16 cellular contexts compared by ENCODE assay signal in genomic region chr18:79456105-79456980, GRCh38.
"Had no signal": no experiment of that assay in that cellular context is flagged by ENCODE, and none has a peak within 500 bp of the region (broad histone marks: within the 10 kb centered on the region; RNA-seq: fewer than 3 reads in every experiment).

No MANE protein-coding gene starts in this region.

- H3K36me3 ChIP-seq: brain microvascular endothelial cell, colonic mucosa had no signal

- H3K27ac Mint-ChIP-seq: activated CD4-positive, alpha-beta memory T cell treated with anti-CD3 and anti-CD28 coated beads for 36 hours; natural killer cell; type B pancreatic cell had no signal

- H3K4me2 ChIP-seq: hepatocyte had no signal

- H3K4me1 ChIP-seq: colonic mucosa had no signal

- H2AFZ ChIP-seq: hepatocyte had no signal

- H3K36me3 Mint-ChIP-seq: natural killer cell, type B pancreatic cell had no signal

- ATAC-seq: foreskin keratinocyte, natural killer cell had no signal

- H3K4me3 Mint-ChIP-seq: activated CD4-positive, alpha-beta memory T cell treated with anti-CD3 and anti-CD28 coated beads for 36 hours; natural killer cell; stimulated activated naive CD8-positive, alpha-beta T cell treated with anti-CD3 and anti-CD28 coated beads, Interleukin-15, amount 100 ng/mL, for 72 hours; type B pancreatic cell had no signal

- H3K27me3 Mint-ChIP-seq: activated CD4-positive, alpha-beta memory T cell treated with anti-CD3 and anti-CD28 coated beads for 36 hours; stimulated activated naive CD8-positive, alpha-beta T cell treated with anti-CD3 and anti-CD28 coated beads, Interleukin-15, amount 100 ng/mL, for 72 hours; type B pancreatic cell had no signal

- H3K9me3 ChIP-seq: colonic mucosa, spleen had no signal

- DNase-seq: activated CD4-positive, alpha-beta memory T cell treated with anti-CD3 and anti-CD28 coated beads for 36 hours; activated effector memory CD4-positive, alpha-beta T cell treated with anti-CD3 and anti-CD28 coated beads, Interleukin-2, amount 50 U/mL, for 16 hours; activated T-cell treated with anti-CD3 and anti-CD28 coated beads, Interleukin-2, amount 50 U/mL, for 1 hour; anterior cingulate cortex; brain microvascular endothelial cell; central memory CD4-positive, alpha-beta T cell; colonic mucosa; foreskin keratinocyte; mesendoderm; natural killer cell; retina; spleen; stimulated activated naive CD8-positive, alpha-beta T cell treated with anti-CD3 and anti-CD28 coated beads, Interleukin-15, amount 100 ng/mL, for 72 hours had no signal

- H3K27ac ChIP-seq: brain microvascular endothelial cell, colonic mucosa, foreskin keratinocyte, hepatocyte, spleen, VCaP had no signal

- H3K9me3 Mint-ChIP-seq: activated CD4-positive, alpha-beta memory T cell treated with anti-CD3 and anti-CD28 coated beads for 36 hours; natural killer cell; stimulated activated naive CD8-positive, alpha-beta T cell treated with anti-CD3 and anti-CD28 coated beads, Interleukin-15, amount 100 ng/mL, for 72 hours; type B pancreatic cell had no signal

- H3K4me3 ChIP-seq: colonic mucosa, hepatocyte, spleen had no signal

- H3K27me3 ChIP-seq: brain microvascular endothelial cell, colonic mucosa, foreskin keratinocyte, hepatocyte, spleen had no signal
